2 cellular contexts compared by ENCODE assay signal in genomic region chr1:25715888-25716287, GRCh38.
TF ChIP-seq lines count a peak whose summit lies in the region.

No MANE protein-coding gene starts in this region.

TF ChIP-seq in HEK293, 187 proteins besides CTCF, POLR2A, EP300 and RAD21 (continued from another document):
- no peak for TF ChIP-seq ZNF350 (tag by site-specific recombination; IDR thresholded peaks at IDR 0.05)

TF ChIP-seq in SK-N-SH treated with all-trans-retinoic acid at 6 μM for 48 hours, 23 proteins besides CTCF, POLR2A, EP300 and RAD21 (continued from another document):
- TF ChIP-seq, protein P1, sequence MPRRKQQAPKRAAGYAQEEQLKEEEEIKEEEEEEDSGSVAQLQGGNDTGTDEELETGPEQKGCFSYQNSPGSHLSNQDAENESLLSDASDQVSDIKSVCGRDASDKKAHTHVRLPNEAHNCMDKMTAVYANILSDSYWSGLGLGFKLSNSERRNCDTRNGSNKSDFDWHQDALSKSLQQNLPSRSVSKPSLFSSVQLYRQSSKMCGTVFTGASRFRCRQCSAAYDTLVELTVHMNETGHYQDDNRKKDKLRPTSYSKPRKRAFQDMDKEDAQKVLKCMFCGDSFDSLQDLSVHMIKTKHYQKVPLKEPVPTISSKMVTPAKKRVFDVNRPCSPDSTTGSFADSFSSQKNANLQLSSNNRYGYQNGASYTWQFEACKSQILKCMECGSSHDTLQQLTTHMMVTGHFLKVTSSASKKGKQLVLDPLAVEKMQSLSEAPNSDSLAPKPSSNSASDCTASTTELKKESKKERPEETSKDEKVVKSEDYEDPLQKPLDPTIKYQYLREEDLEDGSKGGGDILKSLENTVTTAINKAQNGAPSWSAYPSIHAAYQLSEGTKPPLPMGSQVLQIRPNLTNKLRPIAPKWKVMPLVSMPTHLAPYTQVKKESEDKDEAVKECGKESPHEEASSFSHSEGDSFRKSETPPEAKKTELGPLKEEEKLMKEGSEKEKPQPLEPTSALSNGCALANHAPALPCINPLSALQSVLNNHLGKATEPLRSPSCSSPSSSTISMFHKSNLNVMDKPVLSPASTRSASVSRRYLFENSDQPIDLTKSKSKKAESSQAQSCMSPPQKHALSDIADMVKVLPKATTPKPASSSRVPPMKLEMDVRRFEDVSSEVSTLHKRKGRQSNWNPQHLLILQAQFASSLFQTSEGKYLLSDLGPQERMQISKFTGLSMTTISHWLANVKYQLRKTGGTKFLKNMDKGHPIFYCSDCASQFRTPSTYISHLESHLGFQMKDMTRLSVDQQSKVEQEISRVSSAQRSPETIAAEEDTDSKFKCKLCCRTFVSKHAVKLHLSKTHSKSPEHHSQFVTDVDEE (CRISPR knock-in tag; IDR thresholded peaks at IDR 0.05), result no peak
- no peak for TF ChIP-seq ZNF565 (CRISPR knock-in tag; conservative IDR thresholded peaks at IDR 0.05; ENCODE audit: low read depth)
- TF ChIP-seq OSR1 (CRISPR knock-in tag; IDR thresholded peaks at IDR 0.05), result no peak
- TF ChIP-seq BACH2 (CRISPR knock-in tag; IDR thresholded peaks at IDR 0.05; ENCODE audit: borderline replicate concordance), result no peak
- no peak for TF ChIP-seq ARNTL (CRISPR knock-in tag; IDR thresholded peaks at IDR 0.05; ENCODE audit: borderline replicate concordance, low read depth)
- no peak for TF ChIP-seq ZFP3 (CRISPR knock-in tag; IDR thresholded peaks at IDR 0.05)
- TF ChIP-seq ZC3H10 (CRISPR knock-in tag; IDR thresholded peaks at IDR 0.05), result no peak
- TF ChIP-seq, protein P2, sequence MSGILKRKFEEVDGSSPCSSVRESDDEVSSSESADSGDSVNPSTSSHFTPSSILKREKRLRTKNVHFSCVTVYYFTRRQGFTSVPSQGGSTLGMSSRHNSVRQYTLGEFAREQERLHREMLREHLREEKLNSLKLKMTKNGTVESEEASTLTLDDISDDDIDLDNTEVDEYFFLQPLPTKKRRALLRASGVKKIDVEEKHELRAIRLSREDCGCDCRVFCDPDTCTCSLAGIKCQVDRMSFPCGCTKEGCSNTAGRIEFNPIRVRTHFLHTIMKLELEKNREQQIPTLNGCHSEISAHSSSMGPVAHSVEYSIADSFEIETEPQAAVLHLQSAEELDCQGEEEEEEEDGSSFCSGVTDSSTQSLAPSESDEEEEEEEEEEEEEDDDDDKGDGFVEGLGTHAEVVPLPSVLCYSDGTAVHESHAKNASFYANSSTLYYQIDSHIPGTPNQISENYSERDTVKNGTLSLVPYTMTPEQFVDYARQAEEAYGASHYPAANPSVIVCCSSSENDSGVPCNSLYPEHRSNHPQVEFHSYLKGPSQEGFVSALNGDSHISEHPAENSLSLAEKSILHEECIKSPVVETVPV (CRISPR knock-in tag; IDR thresholded peaks at IDR 0.05), result no peak
- no peak for TF ChIP-seq ZNF8 (CRISPR knock-in tag; IDR thresholded peaks at IDR 0.05)
